In genomic region chr11:102448869-102449224, GRCh38 we compare ENCODE assay signal across 9 cellular contexts. TPM values are rescaled to one million over a fixed set of nuclear protein-coding genes. Genes with fewer than 3 reads are reported as not detected.
DNase-seq lines count a peak whose midpoint lies in the region; ATAC-seq, FAIRE-seq and TF ChIP-seq lines count a peak whose summit lies in the region.
"Had no signal": no experiment of that assay in that cellular context is flagged by ENCODE, and none has a peak within 500 bp of the region (broad histone marks: within the 10 kb centered on the region; RNA-seq: fewer than 3 reads in every experiment).

No MANE protein-coding gene starts in this region.

- no peak for ATAC-seq in IMR-90 (ENCODE audit: low read depth)

- POLR2A ChIA-PET in IMR-90 (lab: Charles Lee; ENCODE audit: unreplicated experiment) = no interaction called here

- peaks cover 75% of the 10 kb centered on the region for H3K79me2 ChIP-seq in astrocyte (ENCODE audit: insufficient read depth, low read length)

- TF ChIP-seq RAD21 in IMR-90 (IDR thresholded peaks at IDR 0.05; ENCODE audit: low read length) = no peak

- peaks cover 3% of the 10 kb centered on the region for H3K9me3 Mint-ChIP-seq in astrocyte (ENCODE audit: unreplicated experiment)

- no peak overlapping the region for H3K4me2 ChIP-seq in IMR-90 (ENCODE audit: low read depth, low read length)
- H3K4me2 ChIP-seq in astrocyte (ENCODE audit: low read length) = no peak overlapping the region

- no peak overlapping the region for H3K18ac ChIP-seq in IMR-90 (ENCODE audit: low read depth, low read length)

- peaks cover 10% of the 10 kb centered on the region for H3K36me3 Mint-ChIP-seq in astrocyte (ENCODE audit: low read depth, unreplicated experiment)

- no peak overlapping the region for H4K5ac ChIP-seq in IMR-90 (ENCODE audit: low read depth, low read length)

- H3K36me3 ChIP-seq in IMR-90 (ENCODE audit: control insufficient read depth, insufficient read depth, low read length) (peaks cover 3% of the 10 kb centered on the region), astrocyte (ENCODE audit: insufficient read depth, low read length) (peaks cover 3% of the 10 kb centered on the region), rectal smooth muscle tissue (ENCODE audit: control insufficient read depth, insufficient read depth, low read length) (peaks cover 6% of the 10 kb centered on the region)

- H2BK20ac ChIP-seq in IMR-90 (ENCODE audit: low read depth, low read length) = 0 out of 2 replicates have a peak overlapping the region, but pooled peaks have one; percentile 21

- no peak overlapping the region for H3K56ac ChIP-seq in IMR-90 (ENCODE audit: extremely low read depth, insufficient read depth, low read length)

- FAIRE-seq in astrocyte (lab: Jason Lieb, UNC) = no peak

- no peak overlapping the region for H2AK9ac ChIP-seq in IMR-90 (replicated peaks; ENCODE audit: low read depth, low read length, poor library complexity)

- H2BK15ac ChIP-seq in IMR-90 (ENCODE audit: low read depth, low read length) = no peak overlapping the region

- intact Hi-C loops in IMR-90 (cut with micrococcal nuclease) = no loop called here

- BruUV-seq in IMR-90 (replicated peaks; lab: Mats Ljungman, UMichigan) = no TSS peak

- H3K4me1 Mint-ChIP-seq in astrocyte (ENCODE audit: low read depth, unreplicated experiment) = peaks cover 55% of the 10 kb centered on the region

- DNase-seq in IMR-90 (no peak), NOMO-1 treated with dmso at 0.1 percent for 144 hours (lab: John Stamatoyannopoulos, UW; ENCODE audit: unreplicated experiment) (peak; percentile 14), astrocyte (ENCODE audit: low read depth) (no peak), NCI-H2029 (lab: John Stamatoyannopoulos, UW) (no peak), hippocampal formation (lab: John Stamatoyannopoulos, UW) (no peak), NCI-H82 (lab: John Stamatoyannopoulos, UW) (no peak)
- DNase-seq: activated CD8-positive, alpha-beta memory T cell treated with anti-CD3 and anti-CD28 coated beads, Interleukin-2, amount 50 U/mL, for 48 hours; Peyer's patch had no signal

- H3K9me3 ChIP-seq in IMR-90 (ENCODE audit: control insufficient read depth, insufficient read depth, low read length) (no peaks in the 10 kb centered on the region), astrocyte (ENCODE audit: insufficient read depth, low read depth, low read length) (no peaks in the 10 kb centered on the region)
- H3K9me3 ChIP-seq: Peyer's patch had no signal

- H3K27me3 Mint-ChIP-seq in astrocyte (ENCODE audit: low read depth, unreplicated experiment) = no peaks in the 10 kb centered on the region

- CTCF ChIA-PET in IMR-90 (lab: Yijun Ruan, JAX) = no interaction called here

- TF ChIP-seq CTCF in IMR-90 (conservative IDR thresholded peaks at IDR 0.05; ENCODE audit: low read depth, low read length) = no peak
- TF ChIP-seq CTCF in astrocyte (IDR thresholded peaks at IDR 0.05; ENCODE audit: insufficient read depth, low read depth, low read length) = no peak

- H3K4me3 ChIP-seq in IMR-90 (ENCODE audit: insufficient read depth, low read depth, low read length) (no peak overlapping the region), astrocyte (ENCODE audit: insufficient read depth, low read depth, low read length) (no peak overlapping the region), rectal smooth muscle tissue (ENCODE audit: low read length) (no peak overlapping the region)
- H3K4me3 ChIP-seq: Peyer's patch had no signal

- H3K4me1 ChIP-seq in IMR-90 (ENCODE audit: control insufficient read depth, insufficient read depth, low read length) (peaks cover 15% of the 10 kb centered on the region), astrocyte (ENCODE audit: insufficient read depth, low read length) (peaks cover 20% of the 10 kb centered on the region), rectal smooth muscle tissue (ENCODE audit: control insufficient read depth, insufficient read depth, low read length) (peaks cover 28% of the 10 kb centered on the region)

- no peak overlapping the region for H3K4ac ChIP-seq in IMR-90 (ENCODE audit: low read depth, low read length)

- no peak overlapping the region for H2BK120ac ChIP-seq in IMR-90 (ENCODE audit: low read depth, low read length)

- no peak overlapping the region for H4K91ac ChIP-seq in IMR-90 (ENCODE audit: insufficient read depth, low read depth, low read length)

- in situ Hi-C loops in IMR-90 (cut with MboI; ENCODE audit: low sequenced_read_pairs) = no loop called here

- H3K27ac ChIP-seq in IMR-90 (ENCODE audit: insufficient read depth, low read length) (no peak overlapping the region), astrocyte (ENCODE audit: low read depth, low read length) (no peak overlapping the region), rectal smooth muscle tissue (ENCODE audit: low read depth, low read length) (peak overlapping the region; percentile 17)

- H3K23ac ChIP-seq in IMR-90 (ENCODE audit: low read depth, low read length) = no peak overlapping the region

- no peak overlapping the region for H3K14ac ChIP-seq in IMR-90 (replicated peaks; ENCODE audit: low read depth, low read length)

- H2BK5ac ChIP-seq in IMR-90 (ENCODE audit: low read depth, low read length, poor library complexity, severe bottlenecking) = no peak overlapping the region

- TF ChIP-seq POLR2A in IMR-90 (IDR thresholded peaks at IDR 0.05; ENCODE audit: low read depth, low read length) = no peak

- H4K8ac ChIP-seq in IMR-90 (ENCODE audit: low read depth in 2 of 2, low read length in 2 of 2) = no peak overlapping the region

- no peak overlapping the region for H2AK5ac ChIP-seq in IMR-90 (ENCODE audit: low read depth, low read length)

- H3K27me3 ChIP-seq in IMR-90 (ENCODE audit: control insufficient read depth, insufficient read depth, low read length) (no peaks in the 10 kb centered on the region), astrocyte (ENCODE audit: insufficient read depth, low read length) (no peaks in the 10 kb centered on the region), rectal smooth muscle tissue (ENCODE audit: control insufficient read depth, insufficient read depth, low read length) (no peaks in the 10 kb centered on the region)
- H3K27me3 ChIP-seq: Peyer's patch had no signal

- H3K9ac ChIP-seq in IMR-90 (ENCODE audit: low read depth, low read length) = no peak overlapping the region
- H3K9ac ChIP-seq in astrocyte (ENCODE audit: low read length) = no peak overlapping the region
- no peak overlapping the region for H3K9ac ChIP-seq in rectal smooth muscle tissue (ENCODE audit: low read length)

- dilution Hi-C loops in IMR-90 (cut with HindIII; ENCODE audit: low sequenced_read_pairs, unreplicated experiment) = no loop called here

- peak overlapping the region; percentile 20 for H3K4me3 Mint-ChIP-seq in astrocyte (ENCODE audit: unreplicated experiment)

- H2AFZ ChIP-seq in IMR-90 (replicated peaks; ENCODE audit: low read length, poor library complexity) (no peak overlapping the region), astrocyte (ENCODE audit: low read depth, low read length) (no peak overlapping the region)

- peak overlapping the region; percentile 95 for H3K27ac Mint-ChIP-seq in astrocyte (ENCODE audit: unreplicated experiment)

- H3K9me1 ChIP-seq in IMR-90 (ENCODE audit: insufficient read depth, low read length) = peaks cover 6% of the 10 kb centered on the region; the same call in 1 of the 2 replicates

- H4K20me1 ChIP-seq in IMR-90 (ENCODE audit: insufficient read depth, low read length) = peaks cover 9% of the 10 kb centered on the region; the same call in 1 of the 2 replicates
- peaks cover 21% of the 10 kb centered on the region for H4K20me1 ChIP-seq in astrocyte (ENCODE audit: insufficient read depth, low read length)

- WGBS in IMR-90 (ENCODE audit: extremely low coverage in 2 of 2, insufficient read length in 1 of 2), 2 experiments = no CpG with 5 or more reads among the region's 2 CpGs

- peaks cover 27 to 59% of the 10 kb centered on the region in 2 experiments for H3K79me1 ChIP-seq in IMR-90 (ENCODE audit: low read depth in 1 of 2, low read length in 2 of 2)

TF ChIP-seq in IMR-90, 13 proteins besides CTCF, POLR2A, EP300 and RAD21:
- TF ChIP-seq ELK1 (IDR thresholded peaks at IDR 0.05; ENCODE audit: borderline replicate concordance, low read depth, low read length) = no peak
- no peak for TF ChIP-seq BHLHE40 (IDR thresholded peaks at IDR 0.05; ENCODE audit: low read depth, low read length)
- no peak for TF ChIP-seq CEBPB (IDR thresholded peaks at IDR 0.05; ENCODE audit: low read depth, low read length)
- TF ChIP-seq CHD1 (IDR thresholded peaks at IDR 0.05; ENCODE audit: low read depth, low read length) = no peak
- no peak for TF ChIP-seq SMC3 (IDR thresholded peaks at IDR 0.05; ENCODE audit: low read depth, low read length)
- TF ChIP-seq MXI1 (IDR thresholded peaks at IDR 0.05; ENCODE audit: borderline replicate concordance, low read depth, low read length) = no peak
- TF ChIP-seq USF2 (IDR thresholded peaks at IDR 0.05; ENCODE audit: low read depth, low read length) = no peak
- no peak for TF ChIP-seq RCOR1 (IDR thresholded peaks at IDR 0.05; ENCODE audit: insufficient replicate concordance, low read length)
- TF ChIP-seq FOS (IDR thresholded peaks at IDR 0.05; ENCODE audit: low read depth, low read length) = no peak
- no peak for TF ChIP-seq RFX5 (IDR thresholded peaks at IDR 0.05; ENCODE audit: low read depth, low read length)
- no peak for TF ChIP-seq MAZ (IDR thresholded peaks at IDR 0.05; ENCODE audit: borderline replicate concordance, low read depth, low read length)
- no peak for TF ChIP-seq NFE2L2 (IDR thresholded peaks at IDR 0.05; ENCODE audit: low read depth, low read length)
- no peak for TF ChIP-seq MAFK (IDR thresholded peaks at IDR 0.05; ENCODE audit: low read depth, low read length)

RNA-seq across cellular contexts. Expression of gene TMEM123, which starts 3.7 kb away (rescaled TPM):
- total RNA-seq in IMR-90 (2012; rRNA removed) (127 and 138 TPM in 2 replicates), astrocyte (218 and 234 TPM in 2 replicates)
- polyA plus RNA-seq in IMR-90 (2012; rRNA removed) = 96.9 and 191 TPM in 2 replicates
- 27.3 and 34.3 TPM in 2 replicates for polyA plus RNA-seq in IMR-90 (2012; cell fraction: cytosol; rRNA removed)
- 5.9 and 19.4 TPM in 2 replicates for polyA plus RNA-seq in IMR-90 (2012; cell fraction: nucleus; rRNA removed; ENCODE audit: low replicate concordance)
